In the genomic region with DNA sequence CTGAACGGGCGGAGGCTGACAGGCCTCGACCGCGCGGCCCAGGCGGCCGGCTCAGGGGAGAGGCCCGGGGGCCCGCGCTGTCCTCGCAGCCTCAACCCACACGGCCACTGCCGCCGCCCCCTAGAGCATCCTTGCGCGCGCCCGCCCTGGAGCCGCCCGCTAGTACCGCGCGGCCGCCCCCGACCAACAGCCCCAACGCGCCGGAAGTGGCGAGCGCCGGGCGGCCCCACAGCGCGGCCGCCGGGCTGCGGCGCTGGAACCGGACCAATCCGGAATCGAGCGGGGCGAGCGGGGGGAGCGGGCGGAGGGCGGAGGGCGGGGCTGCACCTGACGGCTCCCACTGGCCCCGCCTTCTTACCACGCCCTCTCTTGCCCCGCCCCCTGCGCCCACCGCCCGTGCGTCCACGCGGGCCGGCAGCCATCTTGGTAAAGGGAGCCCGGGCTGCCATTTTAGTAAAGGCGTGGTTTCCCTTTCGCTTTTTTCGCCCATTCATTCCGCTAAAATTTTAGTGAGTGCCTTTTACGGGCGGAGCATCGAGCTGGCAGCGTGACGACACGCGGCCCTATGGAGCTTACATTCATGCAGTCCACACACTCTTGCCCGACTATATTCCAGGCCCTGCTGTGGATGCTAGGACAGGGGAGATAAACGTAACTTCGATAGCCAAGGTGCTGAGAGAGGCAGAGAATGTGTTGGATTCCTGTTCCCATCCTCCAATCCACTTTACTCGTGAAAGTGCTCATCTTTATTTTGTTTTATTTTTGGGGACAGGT, we compare ENCODE assay signal across 1 cellular context.
TF ChIP-seq lines count a peak whose summit lies in the region.

A gene with protein sequence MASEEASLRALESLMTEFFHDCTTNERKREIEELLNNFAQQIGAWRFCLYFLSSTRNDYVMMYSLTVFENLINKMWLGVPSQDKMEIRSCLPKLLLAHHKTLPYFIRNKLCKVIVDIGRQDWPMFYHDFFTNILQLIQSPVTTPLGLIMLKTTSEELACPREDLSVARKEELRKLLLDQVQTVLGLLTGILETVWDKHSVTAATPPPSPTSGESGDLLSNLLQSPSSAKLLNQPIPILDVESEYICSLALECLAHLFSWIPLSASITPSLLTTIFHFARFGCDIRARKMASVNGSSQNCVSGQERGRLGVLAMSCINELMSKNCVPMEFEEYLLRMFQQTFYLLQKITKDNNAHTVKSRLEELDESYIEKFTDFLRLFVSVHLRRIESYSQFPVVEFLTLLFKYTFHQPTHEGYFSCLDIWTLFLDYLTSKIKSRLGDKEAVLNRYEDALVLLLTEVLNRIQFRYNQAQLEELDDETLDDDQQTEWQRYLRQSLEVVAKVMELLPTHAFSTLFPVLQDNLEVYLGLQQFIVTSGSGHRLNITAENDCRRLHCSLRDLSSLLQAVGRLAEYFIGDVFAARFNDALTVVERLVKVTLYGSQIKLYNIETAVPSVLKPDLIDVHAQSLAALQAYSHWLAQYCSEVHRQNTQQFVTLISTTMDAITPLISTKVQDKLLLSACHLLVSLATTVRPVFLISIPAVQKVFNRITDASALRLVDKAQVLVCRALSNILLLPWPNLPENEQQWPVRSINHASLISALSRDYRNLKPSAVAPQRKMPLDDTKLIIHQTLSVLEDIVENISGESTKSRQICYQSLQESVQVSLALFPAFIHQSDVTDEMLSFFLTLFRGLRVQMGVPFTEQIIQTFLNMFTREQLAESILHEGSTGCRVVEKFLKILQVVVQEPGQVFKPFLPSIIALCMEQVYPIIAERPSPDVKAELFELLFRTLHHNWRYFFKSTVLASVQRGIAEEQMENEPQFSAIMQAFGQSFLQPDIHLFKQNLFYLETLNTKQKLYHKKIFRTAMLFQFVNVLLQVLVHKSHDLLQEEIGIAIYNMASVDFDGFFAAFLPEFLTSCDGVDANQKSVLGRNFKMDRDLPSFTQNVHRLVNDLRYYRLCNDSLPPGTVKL (minus strand): TSS at position 208 of the 774 bp plus-strand sequence. CDS start 597 bp downstream, outside the sequence.

TF ChIP-seq in HEK293, 187 proteins besides CTCF, POLR2A, EP300 and RAD21 (continued from another document and continues in another):
- TF ChIP-seq ZNF555 (tag by site-specific recombination; conservative IDR thresholded peaks at IDR 0.05) (no peak), KLF10 (tag by site-specific recombination; IDR thresholded peaks at IDR 0.05) (peak; percentile 99), ZNF138 (tag by site-specific recombination; IDR thresholded peaks at IDR 0.05; ENCODE audit: borderline replicate concordance) (no peak), ZNF292 (tag by site-specific recombination; IDR thresholded peaks at IDR 0.05; ENCODE audit: borderline replicate concordance, low read depth) (no peak), GLIS2 (tag by site-specific recombination; IDR thresholded peaks at IDR 0.05) (no peak), OVOL3 (tag by site-specific recombination; IDR thresholded peaks at IDR 0.05) (no peak), ZNF544 (tag by site-specific recombination; IDR thresholded peaks at IDR 0.05) (no peak), ZNF548 (tag by site-specific recombination; IDR thresholded peaks at IDR 0.05) (no peak), ZNF146 (tag by site-specific recombination; IDR thresholded peaks at IDR 0.05) (no peak), ZNF623 (tag by site-specific recombination; IDR thresholded peaks at IDR 0.05) (0 out of 2 replicates have a peak, but pooled peaks have one; percentile 19), ZNF239 (tag by site-specific recombination; IDR thresholded peaks at IDR 0.05) (no peak), ZBTB17 (tag by site-specific recombination; IDR thresholded peaks at IDR 0.05) (peak; percentile 99), MZF1 (tag by site-specific recombination; IDR thresholded peaks at IDR 0.05; ENCODE audit: borderline replicate concordance) (no peak)
- TF ChIP-seq, protein P1, sequence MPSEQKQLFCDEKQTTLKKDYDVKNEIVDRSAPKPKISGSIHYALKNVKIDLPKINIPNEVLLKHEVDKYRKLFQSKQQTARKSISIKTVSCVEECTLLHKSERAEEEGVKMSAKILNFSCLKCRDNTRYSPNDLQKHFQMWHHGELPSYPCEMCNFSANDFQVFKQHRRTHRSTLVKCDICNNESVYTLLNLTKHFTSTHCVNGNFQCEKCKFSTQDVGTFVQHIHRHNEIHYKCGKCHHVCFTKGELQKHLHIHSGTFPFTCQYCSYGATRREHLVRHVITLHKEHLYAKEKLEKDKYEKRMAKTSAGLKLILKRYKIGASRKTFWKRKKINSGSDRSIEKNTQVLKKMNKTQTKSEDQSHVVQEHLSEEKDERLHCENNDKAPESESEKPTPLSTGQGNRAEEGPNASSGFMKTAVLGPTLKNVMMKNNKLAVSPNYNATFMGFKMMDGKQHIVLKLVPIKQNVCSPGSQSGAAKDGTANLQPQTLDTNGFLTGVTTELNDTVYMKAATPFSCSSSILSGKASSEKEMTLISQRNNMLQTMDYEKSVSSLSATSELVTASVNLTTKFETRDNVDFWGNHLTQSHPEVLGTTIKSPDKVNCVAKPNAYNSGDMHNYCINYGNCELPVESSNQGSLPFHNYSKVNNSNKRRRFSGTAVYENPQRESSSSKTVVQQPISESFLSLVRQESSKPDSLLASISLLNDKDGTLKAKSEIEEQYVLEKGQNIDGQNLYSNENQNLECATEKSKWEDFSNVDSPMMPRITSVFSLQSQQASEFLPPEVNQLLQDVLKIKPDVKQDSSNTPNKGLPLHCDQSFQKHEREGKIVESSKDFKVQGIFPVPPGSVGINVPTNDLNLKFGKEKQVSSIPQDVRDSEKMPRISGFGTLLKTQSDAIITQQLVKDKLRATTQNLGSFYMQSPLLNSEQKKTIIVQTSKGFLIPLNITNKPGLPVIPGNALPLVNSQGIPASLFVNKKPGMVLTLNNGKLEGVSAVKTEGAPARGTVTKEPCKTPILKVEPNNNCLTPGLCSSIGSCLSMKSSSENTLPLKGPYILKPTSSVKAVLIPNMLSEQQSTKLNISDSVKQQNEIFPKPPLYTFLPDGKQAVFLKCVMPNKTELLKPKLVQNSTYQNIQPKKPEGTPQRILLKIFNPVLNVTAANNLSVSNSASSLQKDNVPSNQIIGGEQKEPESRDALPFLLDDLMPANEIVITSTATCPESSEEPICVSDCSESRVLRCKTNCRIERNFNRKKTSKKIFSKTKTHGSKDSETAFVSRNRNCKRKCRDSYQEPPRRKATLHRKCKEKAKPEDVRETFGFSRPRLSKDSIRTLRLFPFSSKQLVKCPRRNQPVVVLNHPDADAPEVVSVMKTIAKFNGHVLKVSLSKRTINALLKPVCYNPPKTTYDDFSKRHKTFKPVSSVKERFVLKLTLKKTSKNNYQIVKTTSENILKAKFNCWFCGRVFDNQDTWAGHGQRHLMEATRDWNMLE (tag by site-specific recombination; conservative IDR thresholded peaks at IDR 0.05; ENCODE audit: low read depth): peak; percentile 34; the same call in 1 of the 2 replicates
- TF ChIP-seq, protein P2, sequence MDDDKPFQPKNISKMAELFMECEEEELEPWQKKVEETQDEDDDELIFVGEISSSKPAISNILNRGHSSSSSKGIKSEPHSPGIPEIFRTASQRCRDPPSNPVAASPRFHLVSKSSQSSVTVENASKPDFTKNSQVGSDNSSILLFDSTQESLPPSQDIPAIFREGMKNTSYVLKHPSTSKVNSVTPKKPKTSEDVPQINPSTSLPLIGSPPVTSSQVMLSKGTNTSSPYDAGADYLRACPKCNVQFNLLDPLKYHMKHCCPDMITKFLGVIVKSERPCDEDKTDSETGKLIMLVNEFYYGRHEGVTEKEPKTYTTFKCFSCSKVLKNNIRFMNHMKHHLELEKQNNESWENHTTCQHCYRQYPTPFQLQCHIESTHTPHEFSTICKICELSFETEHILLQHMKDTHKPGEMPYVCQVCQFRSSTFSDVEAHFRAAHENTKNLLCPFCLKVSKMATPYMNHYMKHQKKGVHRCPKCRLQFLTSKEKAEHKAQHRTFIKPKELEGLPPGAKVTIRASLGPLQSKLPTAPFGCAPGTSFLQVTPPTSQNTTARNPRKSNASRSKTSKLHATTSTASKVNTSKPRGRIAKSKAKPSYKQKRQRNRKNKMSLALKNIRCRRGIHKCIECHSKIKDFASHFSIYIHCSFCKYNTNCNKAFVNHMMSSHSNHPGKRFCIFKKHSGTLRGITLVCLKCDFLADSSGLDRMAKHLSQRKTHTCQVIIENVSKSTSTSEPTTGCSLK (tag by site-specific recombination; IDR thresholded peaks at IDR 0.05): no peak
- TF ChIP-seq, protein P3, sequence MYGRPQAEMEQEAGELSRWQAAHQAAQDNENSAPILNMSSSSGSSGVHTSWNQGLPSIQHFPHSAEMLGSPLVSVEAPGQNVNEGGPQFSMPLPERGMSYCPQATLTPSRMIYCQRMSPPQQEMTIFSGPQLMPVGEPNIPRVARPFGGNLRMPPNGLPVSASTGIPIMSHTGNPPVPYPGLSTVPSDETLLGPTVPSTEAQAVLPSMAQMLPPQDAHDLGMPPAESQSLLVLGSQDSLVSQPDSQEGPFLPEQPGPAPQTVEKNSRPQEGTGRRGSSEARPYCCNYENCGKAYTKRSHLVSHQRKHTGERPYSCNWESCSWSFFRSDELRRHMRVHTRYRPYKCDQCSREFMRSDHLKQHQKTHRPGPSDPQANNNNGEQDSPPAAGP (tag by site-specific recombination; IDR thresholded peaks at IDR 0.05): peak; percentile 85
- TF ChIP-seq, protein P4, sequence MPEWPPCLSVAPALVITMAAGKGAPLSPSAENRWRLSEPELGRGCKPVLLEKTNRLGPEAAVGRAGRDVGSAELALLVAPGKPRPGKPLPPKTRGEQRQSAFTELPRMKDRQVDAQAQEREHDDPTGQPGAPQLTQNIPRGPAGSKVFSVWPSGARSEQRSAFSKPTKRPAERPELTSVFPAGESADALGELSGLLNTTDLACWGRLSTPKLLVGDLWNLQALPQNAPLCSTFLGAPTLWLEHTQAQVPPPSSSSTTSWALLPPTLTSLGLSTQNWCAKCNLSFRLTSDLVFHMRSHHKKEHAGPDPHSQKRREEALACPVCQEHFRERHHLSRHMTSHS (tag by site-specific recombination; IDR thresholded peaks at IDR 0.05): no peak
- TF ChIP-seq, protein P5, sequence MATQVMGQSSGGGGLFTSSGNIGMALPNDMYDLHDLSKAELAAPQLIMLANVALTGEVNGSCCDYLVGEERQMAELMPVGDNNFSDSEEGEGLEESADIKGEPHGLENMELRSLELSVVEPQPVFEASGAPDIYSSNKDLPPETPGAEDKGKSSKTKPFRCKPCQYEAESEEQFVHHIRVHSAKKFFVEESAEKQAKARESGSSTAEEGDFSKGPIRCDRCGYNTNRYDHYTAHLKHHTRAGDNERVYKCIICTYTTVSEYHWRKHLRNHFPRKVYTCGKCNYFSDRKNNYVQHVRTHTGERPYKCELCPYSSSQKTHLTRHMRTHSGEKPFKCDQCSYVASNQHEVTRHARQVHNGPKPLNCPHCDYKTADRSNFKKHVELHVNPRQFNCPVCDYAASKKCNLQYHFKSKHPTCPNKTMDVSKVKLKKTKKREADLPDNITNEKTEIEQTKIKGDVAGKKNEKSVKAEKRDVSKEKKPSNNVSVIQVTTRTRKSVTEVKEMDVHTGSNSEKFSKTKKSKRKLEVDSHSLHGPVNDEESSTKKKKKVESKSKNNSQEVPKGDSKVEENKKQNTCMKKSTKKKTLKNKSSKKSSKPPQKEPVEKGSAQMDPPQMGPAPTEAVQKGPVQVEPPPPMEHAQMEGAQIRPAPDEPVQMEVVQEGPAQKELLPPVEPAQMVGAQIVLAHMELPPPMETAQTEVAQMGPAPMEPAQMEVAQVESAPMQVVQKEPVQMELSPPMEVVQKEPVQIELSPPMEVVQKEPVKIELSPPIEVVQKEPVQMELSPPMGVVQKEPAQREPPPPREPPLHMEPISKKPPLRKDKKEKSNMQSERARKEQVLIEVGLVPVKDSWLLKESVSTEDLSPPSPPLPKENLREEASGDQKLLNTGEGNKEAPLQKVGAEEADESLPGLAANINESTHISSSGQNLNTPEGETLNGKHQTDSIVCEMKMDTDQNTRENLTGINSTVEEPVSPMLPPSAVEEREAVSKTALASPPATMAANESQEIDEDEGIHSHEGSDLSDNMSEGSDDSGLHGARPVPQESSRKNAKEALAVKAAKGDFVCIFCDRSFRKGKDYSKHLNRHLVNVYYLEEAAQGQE (tag by site-specific recombination; IDR thresholded peaks at IDR 0.05): peak; percentile 52; the same call in 1 of the 2 replicates
- TF ChIP-seq, protein P6, sequence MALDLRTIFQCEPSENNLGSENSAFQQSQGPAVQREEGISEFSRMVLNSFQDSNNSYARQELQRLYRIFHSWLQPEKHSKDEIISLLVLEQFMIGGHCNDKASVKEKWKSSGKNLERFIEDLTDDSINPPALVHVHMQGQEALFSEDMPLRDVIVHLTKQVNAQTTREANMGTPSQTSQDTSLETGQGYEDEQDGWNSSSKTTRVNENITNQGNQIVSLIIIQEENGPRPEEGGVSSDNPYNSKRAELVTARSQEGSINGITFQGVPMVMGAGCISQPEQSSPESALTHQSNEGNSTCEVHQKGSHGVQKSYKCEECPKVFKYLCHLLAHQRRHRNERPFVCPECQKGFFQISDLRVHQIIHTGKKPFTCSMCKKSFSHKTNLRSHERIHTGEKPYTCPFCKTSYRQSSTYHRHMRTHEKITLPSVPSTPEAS (tag by site-specific recombination; IDR thresholded peaks at IDR 0.05): peak; percentile 26; the same call in 1 of the 2 replicates
- TF ChIP-seq, protein P7, sequence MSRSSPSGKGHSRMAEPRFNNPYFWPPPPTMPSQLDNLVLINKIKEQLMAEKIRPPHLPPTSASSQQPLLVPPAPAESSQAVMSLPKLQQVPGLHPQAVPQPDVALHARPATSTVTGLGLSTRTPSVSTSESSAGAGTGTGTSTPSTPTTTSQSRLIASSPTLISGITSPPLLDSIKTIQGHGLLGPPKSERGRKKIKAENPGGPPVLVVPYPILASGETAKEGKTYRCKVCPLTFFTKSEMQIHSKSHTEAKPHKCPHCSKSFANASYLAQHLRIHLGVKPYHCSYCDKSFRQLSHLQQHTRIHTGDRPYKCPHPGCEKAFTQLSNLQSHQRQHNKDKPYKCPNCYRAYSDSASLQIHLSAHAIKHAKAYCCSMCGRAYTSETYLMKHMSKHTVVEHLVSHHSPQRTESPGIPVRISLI (tag by site-specific recombination; IDR thresholded peaks at IDR 0.05): peak; percentile 39; the same call in 1 of the 2 replicates
- TF ChIP-seq, protein P8, sequence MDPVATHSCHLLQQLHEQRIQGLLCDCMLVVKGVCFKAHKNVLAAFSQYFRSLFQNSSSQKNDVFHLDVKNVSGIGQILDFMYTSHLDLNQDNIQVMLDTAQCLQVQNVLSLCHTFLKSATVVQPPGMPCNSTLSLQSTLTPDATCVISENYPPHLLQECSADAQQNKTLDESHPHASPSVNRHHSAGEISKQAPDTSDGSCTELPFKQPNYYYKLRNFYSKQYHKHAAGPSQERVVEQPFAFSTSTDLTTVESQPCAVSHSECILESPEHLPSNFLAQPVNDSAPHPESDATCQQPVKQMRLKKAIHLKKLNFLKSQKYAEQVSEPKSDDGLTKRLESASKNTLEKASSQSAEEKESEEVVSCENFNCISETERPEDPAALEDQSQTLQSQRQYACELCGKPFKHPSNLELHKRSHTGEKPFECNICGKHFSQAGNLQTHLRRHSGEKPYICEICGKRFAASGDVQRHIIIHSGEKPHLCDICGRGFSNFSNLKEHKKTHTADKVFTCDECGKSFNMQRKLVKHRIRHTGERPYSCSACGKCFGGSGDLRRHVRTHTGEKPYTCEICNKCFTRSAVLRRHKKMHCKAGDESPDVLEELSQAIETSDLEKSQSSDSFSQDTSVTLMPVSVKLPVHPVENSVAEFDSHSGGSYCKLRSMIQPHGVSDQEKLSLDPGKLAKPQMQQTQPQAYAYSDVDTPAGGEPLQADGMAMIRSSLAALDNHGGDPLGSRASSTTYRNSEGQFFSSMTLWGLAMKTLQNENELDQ (tag by site-specific recombination; IDR thresholded peaks at IDR 0.05; ENCODE audit: low read depth): no peak
- TF ChIP-seq, protein P9, sequence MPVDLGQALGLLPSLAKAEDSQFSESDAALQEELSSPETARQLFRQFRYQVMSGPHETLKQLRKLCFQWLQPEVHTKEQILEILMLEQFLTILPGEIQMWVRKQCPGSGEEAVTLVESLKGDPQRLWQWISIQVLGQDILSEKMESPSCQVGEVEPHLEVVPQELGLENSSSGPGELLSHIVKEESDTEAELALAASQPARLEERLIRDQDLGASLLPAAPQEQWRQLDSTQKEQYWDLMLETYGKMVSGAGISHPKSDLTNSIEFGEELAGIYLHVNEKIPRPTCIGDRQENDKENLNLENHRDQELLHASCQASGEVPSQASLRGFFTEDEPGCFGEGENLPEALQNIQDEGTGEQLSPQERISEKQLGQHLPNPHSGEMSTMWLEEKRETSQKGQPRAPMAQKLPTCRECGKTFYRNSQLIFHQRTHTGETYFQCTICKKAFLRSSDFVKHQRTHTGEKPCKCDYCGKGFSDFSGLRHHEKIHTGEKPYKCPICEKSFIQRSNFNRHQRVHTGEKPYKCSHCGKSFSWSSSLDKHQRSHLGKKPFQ (tag by site-specific recombination; IDR thresholded peaks at IDR 0.05): no peak
